8 cellular contexts compared by ENCODE assay signal in the genomic region with DNA sequence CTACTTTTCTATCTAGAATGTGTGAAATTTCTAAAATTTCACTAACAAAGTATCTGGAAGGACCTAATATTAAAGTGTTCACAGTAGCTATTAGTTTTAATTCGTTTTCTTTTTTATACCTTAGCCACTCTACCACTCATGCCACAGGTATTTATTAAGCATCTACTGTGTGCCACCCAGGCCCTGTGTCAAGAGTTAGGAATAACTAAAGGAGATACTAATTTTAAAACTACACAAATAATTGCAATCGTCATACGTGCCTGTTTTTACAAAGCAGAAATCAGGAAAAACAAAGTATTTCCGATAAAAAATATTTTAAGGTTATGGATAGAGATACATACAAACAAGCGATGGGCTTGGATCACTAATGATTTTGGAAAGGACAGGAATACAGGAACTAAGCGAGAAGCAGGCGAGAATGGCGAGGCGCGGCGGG. TPM values are rescaled to one million over a fixed set of nuclear protein-coding genes. Genes with fewer than 3 reads are reported as not detected.
A peak's percentile ranks its signal among the peaks of the same experiment; 100 is the strongest.
DNase-seq lines count a peak whose midpoint lies in the region; ATAC-seq and TF ChIP-seq lines count a peak whose summit lies in the region.

No MANE protein-coding gene starts in this region.

- H3K4me1 Mint-ChIP-seq in activated CD4-positive, alpha-beta T cell treated with anti-CD3 and anti-CD28 coated beads for 36 hours = peaks cover 33% of the 10 kb centered on the region

- H3K4me3 Mint-ChIP-seq in activated CD4-positive, alpha-beta T cell treated with anti-CD3 and anti-CD28 coated beads for 36 hours = peak overlapping the region; percentile 91

- peaks cover 14% of the 10 kb centered on the region for H3K36me3 Mint-ChIP-seq in activated CD4-positive, alpha-beta T cell treated with anti-CD3 and anti-CD28 coated beads for 36 hours (ENCODE audit: low read depth)

- H3K9me3 Mint-ChIP-seq in activated CD4-positive, alpha-beta T cell treated with anti-CD3 and anti-CD28 coated beads for 36 hours (ENCODE audit: low read depth) = peaks cover 1% of the 10 kb centered on the region

- no peak for TF ChIP-seq CTCF in kidney epithelial cell (IDR thresholded peaks at IDR 0.05; ENCODE audit: insufficient read depth, low read length, poor library complexity, severe bottlenecking)

- H3K36me3 ChIP-seq in adipocyte (ENCODE audit: control insufficient read depth, insufficient read depth, low read length, severe bottlenecking) = no peaks in the 10 kb centered on the region
- no peaks in the 10 kb centered on the region for H3K36me3 ChIP-seq in kidney epithelial cell (ENCODE audit: control insufficient read depth, insufficient read depth, low read length)

- H3K9ac ChIP-seq in adipocyte (ENCODE audit: low read length) = peak overlapping the region; percentile 93

- no peaks in the 10 kb centered on the region for H3K27me3 ChIP-seq in adipocyte (replicated peaks; ENCODE audit: control insufficient read depth, insufficient read depth, low read length)
- no peaks in the 10 kb centered on the region for H3K27me3 ChIP-seq in kidney epithelial cell (ENCODE audit: control insufficient read depth, insufficient read depth, low read length)

- peak overlapping the region; percentile 96 for H3K4me3 ChIP-seq in adipocyte (ENCODE audit: low read length)
- peak overlapping the region; percentile 19 for H3K4me3 ChIP-seq in kidney epithelial cell (ENCODE audit: low read depth, low read length)

- peak overlapping the region; percentile 21 for H3K27ac ChIP-seq in substantia nigra (ENCODE audit: low read depth, low read length, poor library complexity, severe bottlenecking)

- intact Hi-C loops in activated CD4-positive, alpha-beta T cell treated with anti-CD3 and anti-CD28 coated beads for 36 hours (cut with DNase I, micrococcal nuclease) = loop anchor here (1.0 to 2.0 kb wide), 6 partner anchors 10 to 93 kb away; a partner anchor contains a TSS

- H3K9me3 ChIP-seq in adipocyte (ENCODE audit: control insufficient read depth, low read length) = no peaks in the 10 kb centered on the region

- CTCF ChIA-PET in activated CD4-positive, alpha-beta T cell treated with anti-CD3 and anti-CD28 coated beads for 36 hours (lab: Charles Lee) = interaction anchor here (0.6 to 6.2 kb wide), 7 partner anchors 9 to 164 kb away, joined by 3 to 55 read pairs (median 5); a partner anchor contains a TSS

- DNase-seq in activated CD4-positive, alpha-beta T cell treated with anti-CD3 and anti-CD28 coated beads for 36 hours = no peak
- no peak for DNase-seq in activated CD4-positive, alpha-beta T cell treated with anti-CD3 and anti-CD28 coated beads, Interleukin-2, amount 50 U/mL, for 48 hours
- DNase-seq in adipocyte (ENCODE audit: low read depth) = no peak
- no peak for DNase-seq in kidney epithelial cell (ENCODE audit: low read depth)
- no peak for DNase-seq in substantia nigra (lab: John Stamatoyannopoulos, UW)
- DNase-seq in central memory CD4-positive, alpha-beta T cell = no peak

- ATAC-seq in activated CD4-positive, alpha-beta T cell treated with anti-CD3 and anti-CD28 coated beads for 36 hours = no peak
- no peak for ATAC-seq in HG02884 (IDR thresholded peaks at IDR 0.05; ENCODE audit: unreplicated experiment)
- no peak for ATAC-seq in GM19351 (IDR thresholded peaks at IDR 0.05; ENCODE audit: unreplicated experiment)

- no peaks in the 10 kb centered on the region for H3K27me3 Mint-ChIP-seq in activated CD4-positive, alpha-beta T cell treated with anti-CD3 and anti-CD28 coated beads for 36 hours

- peaks cover 27% of the 10 kb centered on the region for H3K4me1 ChIP-seq in adipocyte (ENCODE audit: control insufficient read depth, insufficient read depth, low read length)

- POLR2A ChIA-PET in activated CD4-positive, alpha-beta T cell treated with anti-CD3 and anti-CD28 coated beads for 36 hours (lab: Charles Lee) = interaction anchor here (0.6 to 1.6 kb wide), 3 partner anchors 9 to 91 kb away, joined by 3 to 11 read pairs (median 3); a partner anchor contains a TSS

- peak overlapping the region; percentile 86 for H3K27ac Mint-ChIP-seq in activated CD4-positive, alpha-beta T cell treated with anti-CD3 and anti-CD28 coated beads for 36 hours

RNA-seq across cellular contexts. Expression of a gene that starts 0.5 kb away (rescaled TPM):
- 10 to 100 TPM; 23.9 to 28.3 TPM for total RNA-seq in activated CD4-positive, alpha-beta T cell treated with anti-CD3 and anti-CD28 coated beads for 36 hours
- 6.8 and 12.3 TPM in 2 replicates for total RNA-seq in kidney epithelial cell

RNA-seq across cellular contexts. Expression of a gene that starts 43.3 kb away (rescaled TPM):
- total RNA-seq in activated CD4-positive, alpha-beta T cell treated with anti-CD3 and anti-CD28 coated beads for 36 hours = under 1 TPM in 1 of 2 experiments, not detected in 1; 0.07 TPM
- not detected in 2 replicates for total RNA-seq in kidney epithelial cell
